ENCODE assay signal across 24 cellular contexts in genomic region chr7:6107924-6108323, GRCh38. TPM values are rescaled to one million over a fixed set of nuclear protein-coding genes. Genes with fewer than 3 reads are reported as not detected.
DNase-seq lines count a peak whose midpoint lies in the region; ATAC-seq, FAIRE-seq and TF ChIP-seq lines count a peak whose summit lies in the region.
"Had no signal": no experiment of that assay in that cellular context is flagged by ENCODE, and none has a peak within 500 bp of the region (broad histone marks: within the 10 kb centered on the region; RNA-seq: fewer than 3 reads in every experiment).

No MANE protein-coding gene starts in this region.

- H3K36me3 Mint-ChIP-seq in activated T-cell treated with anti-CD3 and anti-CD28 coated beads, Interleukin-2, amount 50 U/mL, for 24 hours (ENCODE audit: low read depth) = peaks cover 53% of the 10 kb centered on the region
- H3K36me3 Mint-ChIP-seq in IgD-negative memory B cell = peaks cover 4% of the 10 kb centered on the region
- peaks cover 21% of the 10 kb centered on the region for H3K36me3 Mint-ChIP-seq in stimulated activated memory B cell treated with anti-CD40 and anti-IgM and Interleukin-4, amounts not matched to agents 10 μg/mL and 1 μg/mL and 100 μg/mL, for 72 hours

- H2AFZ ChIP-seq in endothelial cell of umbilical vein (ENCODE audit: low read depth, low read length) = no peak overlapping the region

- no peaks in the 10 kb centered on the region for H3K9me3 Mint-ChIP-seq in activated T-cell treated with anti-CD3 and anti-CD28 coated beads, Interleukin-2, amount 50 U/mL, for 24 hours
- no peaks in the 10 kb centered on the region for H3K9me3 Mint-ChIP-seq in IgD-negative memory B cell
- no peaks in the 10 kb centered on the region for H3K9me3 Mint-ChIP-seq in stimulated activated memory B cell treated with anti-CD40 and anti-IgM and Interleukin-4, amounts not matched to agents 10 μg/mL and 1 μg/mL and 100 μg/mL, for 72 hours
- H3K9me3 Mint-ChIP-seq: CD4-positive, alpha-beta memory T cell had no signal

- BruUV-seq in endothelial cell of umbilical vein (replicated peaks; lab: Mats Ljungman, UMichigan) = no TSS peak

- no peaks in the 10 kb centered on the region for H3K9me1 ChIP-seq in endothelial cell of umbilical vein (replicated peaks; ENCODE audit: control insufficient read depth, extremely low read depth, insufficient read depth, low read length)

- H3K4me1 Mint-ChIP-seq in activated T-cell treated with anti-CD3 and anti-CD28 coated beads, Interleukin-2, amount 50 U/mL, for 24 hours (ENCODE audit: low read depth) = peaks cover 39% of the 10 kb centered on the region
- H3K4me1 Mint-ChIP-seq in IgD-negative memory B cell = peaks cover 20 to 27% (median 22%) of the 10 kb centered on the region in 3 donors
- peaks cover 37% of the 10 kb centered on the region for H3K4me1 Mint-ChIP-seq in stimulated activated memory B cell treated with anti-CD40 and anti-IgM and Interleukin-4, amounts not matched to agents 10 μg/mL and 1 μg/mL and 100 μg/mL, for 72 hours

- H3K27ac Mint-ChIP-seq in activated T-cell treated with anti-CD3 and anti-CD28 coated beads, Interleukin-2, amount 50 U/mL, for 24 hours = peak overlapping the region; percentile 55
- H3K27ac Mint-ChIP-seq in IgD-negative memory B cell = peak overlapping the region in 2 of 3 donors; percentile 53 to 62
- peak overlapping the region; percentile 85 for H3K27ac Mint-ChIP-seq in stimulated activated memory B cell treated with anti-CD40 and anti-IgM and Interleukin-4, amounts not matched to agents 10 μg/mL and 1 μg/mL and 100 μg/mL, for 72 hours

- no peak overlapping the region for H3K9ac ChIP-seq in endothelial cell of umbilical vein (replicated peaks; ENCODE audit: extremely low read depth, insufficient read depth, low read length)
- H3K9ac ChIP-seq: BLaER1, KMS-11 had no signal

- H3K9me3 ChIP-seq in endothelial cell of umbilical vein (replicated peaks; ENCODE audit: control insufficient read depth, insufficient read depth, low read length) = no peaks in the 10 kb centered on the region
- H3K9me3 ChIP-seq: BLaER1, Peyer's patch had no signal

- no peak for TF ChIP-seq POLR2A in endothelial cell of umbilical vein (IDR thresholded peaks at IDR 0.05; ENCODE audit: low read depth, low read length)

- peak; percentile 62 for FAIRE-seq in endothelial cell of umbilical vein (lab: Jason Lieb, UNC)
- FAIRE-seq: GM18507 had no signal

- no peak overlapping the region for H3K4me2 ChIP-seq in endothelial cell of umbilical vein (ENCODE audit: insufficient read depth, low read length)
- H3K4me2 ChIP-seq: KMS-11 had no signal

- no peak overlapping the region for H3K4me3 ChIP-seq in endothelial cell of umbilical vein (replicated peaks in 1 of 3; ENCODE audit: insufficient read depth in 1 of 3, low read depth in 1 of 3, low read length in 3 of 3)
- H3K4me3 ChIP-seq: BLaER1, Peyer's patch had no signal

- ATAC-seq in stimulated activated memory B cell treated with anti-CD40 and anti-IgM and Interleukin-4, amounts not matched to agents 10 μg/mL and 1 μg/mL and 100 μg/mL, for 72 hours = no peak
- ATAC-seq: HCT116 had no signal

- no peaks in the 10 kb centered on the region for H3K27me3 ChIP-seq in endothelial cell of umbilical vein (ENCODE audit: control insufficient read depth in 2 of 2, insufficient read depth in 2 of 2, low read length in 2 of 2)
- H3K27me3 ChIP-seq: BLaER1, Peyer's patch had no signal

- no peak overlapping the region for H3K4me3 Mint-ChIP-seq in activated T-cell treated with anti-CD3 and anti-CD28 coated beads, Interleukin-2, amount 50 U/mL, for 24 hours
- peak overlapping the region in 1 of 4 donors; percentile 48 for H3K4me3 Mint-ChIP-seq in IgD-negative memory B cell
- no peak overlapping the region for H3K4me3 Mint-ChIP-seq in stimulated activated memory B cell treated with anti-CD40 and anti-IgM and Interleukin-4, amounts not matched to agents 10 μg/mL and 1 μg/mL and 100 μg/mL, for 72 hours

- no peak for DNase-seq in activated T-cell treated with anti-CD3 and anti-CD28 coated beads, Interleukin-2, amount 50 U/mL, for 24 hours
- DNase-seq in activated T-cell treated with anti-CD3 and anti-CD28 coated beads for 4 hours (no peak), endothelial cell of umbilical vein (ENCODE audit: low read depth, low spot score) (no peak), DMS 273 (lab: John Stamatoyannopoulos, UW; ENCODE audit: unreplicated experiment) (no peak), NCI-H226 (no peak), DMS79 (lab: John Stamatoyannopoulos, UW) (no peak)
- DNase-seq: ACHN; CD4-positive, alpha-beta memory T cell; DMS153; GDM1; GOT3; MV-4-11; NCI-H1105 treated with DMSO at 0.1 percent for 48 hours; NCI-H2029 treated with DMSO at 0.1 percent for 48 hours; NCI-H524 treated with DMSO at 0.1 percent for 48 hours; NCI-H82 had no signal

- POLR2A ChIA-PET in endothelial cell of umbilical vein (lab: Charles Lee) = no interaction called here

- intact Hi-C loops in endothelial cell of umbilical vein (cut with micrococcal nuclease) = no loop called here

- H4K20me1 ChIP-seq in endothelial cell of umbilical vein (replicated peaks; ENCODE audit: control insufficient read depth, extremely low read depth, insufficient read depth, low read length) = no peaks in the 10 kb centered on the region

- dilution Hi-C loops in endothelial cell of umbilical vein (cut with MboI; ENCODE audit: extremely low pct_ligation_motif_present, low sequenced_read_pairs) = no loop called here

- peaks cover 58% of the 10 kb centered on the region for H3K79me2 ChIP-seq in endothelial cell of umbilical vein (ENCODE audit: control insufficient read depth, insufficient read depth, low read length)

- CTCF ChIA-PET in endothelial cell of umbilical vein (lab: Charles Lee) = interaction anchor here (2.6 kb wide), 1 partner anchor 111 kb away, joined by 21 read pairs; no protein-coding TSS in a partner anchor

- no peak for TF ChIP-seq CTCF in endothelial cell of umbilical vein (IDR thresholded peaks at IDR 0.05; ENCODE audit: extremely low read depth in 1 of 2, insufficient read depth in 1 of 2, low read depth in 1 of 2, low read length in 2 of 2)

- H3K4me1 ChIP-seq in endothelial cell of umbilical vein (ENCODE audit: control insufficient read depth, extremely low read depth, insufficient read depth, low read length) = peaks cover 7% of the 10 kb centered on the region

- no peak overlapping the region for H3K27ac ChIP-seq in endothelial cell of umbilical vein (ENCODE audit: insufficient read depth, low read depth, low read length)
- H3K27ac ChIP-seq: 22Rv1, BLaER1, KMS-11, Peyer's patch had no signal

- peaks cover 3 to 6% of the 10 kb centered on the region in 2 experiments for H3K36me3 ChIP-seq in endothelial cell of umbilical vein (ENCODE audit: control insufficient read depth in 2 of 2, extremely low read depth in 1 of 2, insufficient read depth in 2 of 2, low read length in 2 of 2)

- no peaks in the 10 kb centered on the region for H3K27me3 Mint-ChIP-seq in activated T-cell treated with anti-CD3 and anti-CD28 coated beads, Interleukin-2, amount 50 U/mL, for 24 hours
- H3K27me3 Mint-ChIP-seq in IgD-negative memory B cell = no peaks in the 10 kb centered on the region
- H3K27me3 Mint-ChIP-seq in stimulated activated memory B cell treated with anti-CD40 and anti-IgM and Interleukin-4, amounts not matched to agents 10 μg/mL and 1 μg/mL and 100 μg/mL, for 72 hours = no peaks in the 10 kb centered on the region
- H3K27me3 Mint-ChIP-seq: CD4-positive, alpha-beta memory T cell had no signal

TF ChIP-seq in endothelial cell of umbilical vein, 7 proteins besides CTCF, POLR2A, EP300 and RAD21:
- no peak for TF ChIP-seq MAX (IDR thresholded peaks at IDR 0.05; ENCODE audit: insufficient read depth, insufficient read length)
- no peak for TF ChIP-seq GATA2 (IDR thresholded peaks at IDR 0.05; ENCODE audit: insufficient read depth, insufficient read length, low read depth, low read length)
- TF ChIP-seq MYC (IDR thresholded peaks at IDR 0.05; ENCODE audit: low read depth, low read length) = no peak
- no peak for TF ChIP-seq POLR2AphosphoS5 (IDR thresholded peaks at IDR 0.05; ENCODE audit: insufficient read depth, low read depth, low read length)
- TF ChIP-seq FOS (IDR thresholded peaks at IDR 0.05; ENCODE audit: borderline replicate concordance, insufficient read depth, low read length) = no peak
- TF ChIP-seq EZH2 (IDR thresholded peaks at IDR 0.05; ENCODE audit: borderline replicate concordance, low read depth, low read length, severe bottlenecking) = no peak
- no peak for TF ChIP-seq JUN (IDR thresholded peaks at IDR 0.05; ENCODE audit: borderline replicate concordance, insufficient read depth, insufficient read length, low read depth)

RNA-seq across cellular contexts. Expression of gene USP42, which starts 3.2 kb away (rescaled TPM):
- polyA plus RNA-seq in IgD-negative memory B cell (11.9 TPM), endothelial cell of umbilical vein (4.2 TPM in 2 replicates)
- 12.5 and 12.7 TPM in 2 replicates for total RNA-seq in endothelial cell of umbilical vein
- polyA plus RNA-seq in endothelial cell of umbilical vein (2011; cell fraction: cytosol; rRNA removed) = 4.1 and 4.7 TPM in 2 replicates
- polyA plus RNA-seq in endothelial cell of umbilical vein (2011; cell fraction: nucleus; rRNA removed) = 12.7 and 13.2 TPM in 2 replicates
- polyA plus RNA-seq in endothelial cell of umbilical vein (2012) = 6.4 TPM in 2 replicates
- polyA minus RNA-seq in endothelial cell of umbilical vein = 8.1 and 15.7 TPM in 2 replicates
- 5.5 TPM for polyA minus RNA-seq in endothelial cell of umbilical vein (2011; cell fraction: cytosol; rRNA and poly(A)+ RNA removed)
- polyA minus RNA-seq in endothelial cell of umbilical vein (2011; cell fraction: nucleus; rRNA and poly(A)+ RNA removed) = 9.0 and 11.8 TPM in 2 replicates

RNA-seq across cellular contexts. Expression of gene EIF2AK1, which starts 48.9 kb away (rescaled TPM):
- polyA plus RNA-seq in IgD-negative memory B cell (128 TPM), endothelial cell of umbilical vein (35.6 and 58.1 TPM in 2 replicates)
- 97.8 and 105 TPM in 2 replicates for total RNA-seq in endothelial cell of umbilical vein
- polyA plus RNA-seq in endothelial cell of umbilical vein (2011; cell fraction: cytosol; rRNA removed) = 58.1 and 60.7 TPM in 2 replicates
- polyA plus RNA-seq in endothelial cell of umbilical vein (2011; cell fraction: nucleus; rRNA removed) = 68.1 and 88.1 TPM in 2 replicates
- polyA plus RNA-seq in endothelial cell of umbilical vein (2012) = 51.5 and 54.5 TPM in 2 replicates
- polyA minus RNA-seq in endothelial cell of umbilical vein = 57.9 and 79.1 TPM in 2 replicates
- polyA minus RNA-seq in endothelial cell of umbilical vein (2011; cell fraction: cytosol; rRNA and poly(A)+ RNA removed) = 76.4 TPM
- 36.2 and 36.9 TPM in 2 replicates for polyA minus RNA-seq in endothelial cell of umbilical vein (2011; cell fraction: nucleus; rRNA and poly(A)+ RNA removed)
